ENCODE assay signal across 9 cellular contexts in genomic region chr9:34647651-34648050, GRCh38. TPM values are rescaled to one million over a fixed set of nuclear protein-coding genes. Genes with fewer than 3 reads are reported as not detected.
DNase-seq lines count a peak whose midpoint lies in the region; FAIRE-seq and TF ChIP-seq lines count a peak whose summit lies in the region.
"Had no signal": no experiment of that assay in that cellular context is flagged by ENCODE, and none has a peak within 500 bp of the region (broad histone marks: within the 10 kb centered on the region; RNA-seq: fewer than 3 reads in every experiment).

No MANE protein-coding gene starts in this region.

- H3K27ac ChIP-seq in 22Rv1 (peak overlapping the region; percentile 97), HUES64 (ENCODE audit: low read depth, low read length) (no peak overlapping the region), mammary epithelial cell (ENCODE audit: insufficient read depth, low read depth, low read length) (peak overlapping the region; percentile 59)

- DNase-seq in mammary epithelial cell (no peak), mucosa of gallbladder (ENCODE audit: low spot score) (peak; percentile 21), G401 (ENCODE audit: low spot score) (no peak), H54 (ENCODE audit: insufficient read length, low spot score) (no peak), SKM-1 treated with dmso at 0.1 percent for 144 hours (lab: John Stamatoyannopoulos, UW; ENCODE audit: unreplicated experiment) (no peak), NCI-H1930 (lab: John Stamatoyannopoulos, UW) (no peak)
- DNase-seq: NCI-H187 treated with DMSO at 0.1 percent for 48 hours had no signal

- H3K9me3 ChIP-seq in HUES64 (ENCODE audit: insufficient read depth, low read depth, low read length) (no peaks in the 10 kb centered on the region), mammary epithelial cell (replicated peaks; ENCODE audit: insufficient read depth, low read length) (no peaks in the 10 kb centered on the region)

- dilution Hi-C loops in mammary epithelial cell (cut with HindIII; ENCODE audit: low sequenced_read_pairs), result loop anchor here (10.0 kb wide), 1 partner anchor 73 kb away; no protein-coding TSS in a partner anchor

- H2AFZ ChIP-seq in mammary epithelial cell (ENCODE audit: low read depth, low read length), result peak overlapping the region; percentile 99

- intact Hi-C loops in mammary epithelial cell (cut with micrococcal nuclease), result loop anchor here (1.0 kb wide), 1 partner anchor 55 kb away; no protein-coding TSS in a partner anchor

- peaks cover 24% of the 10 kb centered on the region for H3K36me3 ChIP-seq in HUES64 (ENCODE audit: insufficient read depth, low read length)
- peaks cover 6% of the 10 kb centered on the region for H3K36me3 ChIP-seq in mammary epithelial cell (ENCODE audit: insufficient read depth, low read length)

- FAIRE-seq in H54 (lab: Jason Lieb, UNC), result no peak

- H3K9ac ChIP-seq in HUES64 (ENCODE audit: low read depth, low read length) (peak overlapping the region; percentile 79), mammary epithelial cell (ENCODE audit: insufficient read depth, low read length) (peak overlapping the region; percentile 70)

- H3K4me3 ChIP-seq in HUES64 (ENCODE audit: low read length) (peak overlapping the region; percentile 91), mammary epithelial cell (replicated peaks in 1 of 3; ENCODE audit: insufficient read depth in 1 of 3, low read depth in 2 of 3, low read length in 3 of 3) (peak overlapping the region; percentile 70 to 88 (median 75))

- CTCF ChIA-PET in mammary epithelial cell (lab: Charles Lee; ENCODE audit: low non-redundant PET), result no interaction called here

- no peaks in the 10 kb centered on the region for H4K20me1 ChIP-seq in mammary epithelial cell (ENCODE audit: insufficient read depth, low read length)

- BruUV-seq in mammary epithelial cell (replicated peaks; lab: Mats Ljungman, UMichigan), result no TSS peak

- peaks cover 19% of the 10 kb centered on the region for H3K79me2 ChIP-seq in mammary epithelial cell (ENCODE audit: insufficient read depth, low read length)

- in situ Hi-C loops in mammary epithelial cell (cut with MboI; ENCODE audit: low sequenced_read_pairs in 2 of 2), result no loop called here
- in situ Hi-C loops in G401 (cut with HindIII; ENCODE audit: low sequenced_read_pairs), result no loop called here

- TF ChIP-seq CTCF in 22Rv1 (IDR thresholded peaks at IDR 0.05) (no peak), mammary epithelial cell (conservative IDR thresholded peaks at IDR 0.05 in 1 of 2, IDR thresholded peaks at IDR 0.05 in 1 of 2; ENCODE audit: extremely low read depth in 1 of 2, insufficient read depth in 1 of 2, low read depth in 1 of 2, low read length in 2 of 2) (no peak)

- peak overlapping the region; percentile 97 for H3K4me2 ChIP-seq in mammary epithelial cell (ENCODE audit: insufficient read depth, low read depth, low read length)

- H3K4me1 ChIP-seq in HUES64 (ENCODE audit: insufficient read depth, low read length), result peaks cover 24% of the 10 kb centered on the region
- H3K4me1 ChIP-seq in mammary epithelial cell (ENCODE audit: insufficient read depth, low read length), result peaks cover 22% of the 10 kb centered on the region

- no peak for TF ChIP-seq POLR2A in H54 (IDR thresholded peaks at IDR 0.05; ENCODE audit: low read depth, low read length)

- H3K27me3 ChIP-seq in HUES64 (ENCODE audit: insufficient read depth, low read length) (no peaks in the 10 kb centered on the region), mammary epithelial cell (ENCODE audit: insufficient read depth, low read length) (no peaks in the 10 kb centered on the region)

- WGBS in HUES64, result 86% methylated on average over 10 of the region's 10 CpGs
- 57% methylated on average over 10 of the region's 10 CpGs for WGBS in mammary epithelial cell (ENCODE audit: low coverage, missing lambda C conversion rate)

RNA-seq across cellular contexts. Expression of gene GALT, which starts 1.2 kb away (rescaled TPM):
- 18.8 TPM for polyA plus RNA-seq in HUES64 (2013, experiment 1 of 2)
- 20.4 TPM for polyA plus RNA-seq in HUES64 (2013, experiment 2 of 2)
- total RNA-seq in mammary epithelial cell, result 10 to 100 TPM; 29.5 to 30.2 TPM
- polyA plus RNA-seq in mammary epithelial cell, result 25.8 TPM
- polyA minus RNA-seq in mammary epithelial cell, result 8.0 TPM
- 63.6 TPM for total RNA-seq in mucosa of gallbladder
- total RNA-seq in G401 (2014; rRNA removed; shearing (Covaris generic)), result 41.6 and 51.2 TPM in 2 replicates

RNA-seq across cellular contexts. Expression of gene IL11RA, which starts 4.3 kb away (rescaled TPM):
- polyA plus RNA-seq in HUES64 (2013, experiment 1 of 2), result 3.2 TPM
- 5.7 TPM for polyA plus RNA-seq in HUES64 (2013, experiment 2 of 2)
- total RNA-seq in mammary epithelial cell (1 to 10 TPM; 4.9 to 6.0 TPM), mucosa of gallbladder (37.0 TPM)
- 3.2 TPM for polyA plus RNA-seq in mammary epithelial cell
- polyA minus RNA-seq in mammary epithelial cell, result 1.1 TPM
- total RNA-seq in G401 (2014; rRNA removed; shearing (Covaris generic)), result 6.9 and 9.8 TPM in 2 replicates

RNA-seq across cellular contexts. Expression of gene SIGMAR1, which starts 10.1 kb away (rescaled TPM):
- 66.6 TPM for polyA plus RNA-seq in HUES64 (2013, experiment 1 of 2)
- 83.6 TPM for polyA plus RNA-seq in HUES64 (2013, experiment 2 of 2)
- total RNA-seq in mammary epithelial cell (100 to 1,000 TPM in 1 of 2 donors, 10 to 100 TPM in 1; 83.0 to 131 TPM), mucosa of gallbladder (77.1 TPM)
- 165 TPM for polyA plus RNA-seq in mammary epithelial cell
- 139 TPM for polyA minus RNA-seq in mammary epithelial cell
- 193 and 208 TPM in 2 replicates for total RNA-seq in G401 (2014; rRNA removed; shearing (Covaris generic))

RNA-seq across cellular contexts. Expression of gene CCL27, which starts 14.8 kb away (rescaled TPM):
- polyA plus RNA-seq in HUES64 (2013, experiment 1 of 2), result not detected
- not detected for polyA plus RNA-seq in HUES64 (2013, experiment 2 of 2)
- total RNA-seq in mammary epithelial cell (under 1 TPM in 1 of 2 donors, not detected in 1; 0.80 TPM), mucosa of gallbladder (not detected)
- not detected for polyA plus RNA-seq in mammary epithelial cell
- polyA minus RNA-seq in mammary epithelial cell, result not detected
- total RNA-seq in G401 (2014; rRNA removed; shearing (Covaris generic)), result not detected in 2 replicates

RNA-seq across cellular contexts. Expression of gene ARID3C, which starts 18.8 kb away (rescaled TPM):
- not detected for polyA plus RNA-seq in HUES64 (2013, experiment 1 of 2)
- polyA plus RNA-seq in HUES64 (2013, experiment 2 of 2), result not detected
- total RNA-seq in mammary epithelial cell (under 1 TPM in 1 of 2 donors, not detected in 1; 0.17 TPM), mucosa of gallbladder (not detected)
- not detected for polyA plus RNA-seq in mammary epithelial cell
- not detected for polyA minus RNA-seq in mammary epithelial cell
- total RNA-seq in G401 (2014; rRNA removed; shearing (Covaris generic)), result 1.5 TPM in 1 of 2 replicates, not detected in the other
